8 cellular contexts compared by ENCODE assay signal in genomic region chr6:20213271-20213798, GRCh38. TPM values are rescaled to one million over a fixed set of nuclear protein-coding genes. Genes with fewer than 3 reads are reported as not detected.
DNase-seq lines count a peak whose midpoint lies in the region; ATAC-seq and TF ChIP-seq lines count a peak whose summit lies in the region.

No MANE protein-coding gene starts in this region.

- DNase-seq in Caki2 (ENCODE audit: low read depth): peak; percentile 26
- peak; percentile 57 for DNase-seq in MV-4-11 (lab: John Stamatoyannopoulos, UW)
- peak; percentile 2 to 7 for DNase-seq in cardiac fibroblast (ENCODE audit: low read depth in 2 of 2)
- DNase-seq in naive thymus-derived CD4-positive, alpha-beta T cell: no peak
- DNase-seq in NCI-H1092 treated with DMSO at 0.1 percent for 48 hours (lab: John Stamatoyannopoulos, UW): no peak

- no peak for ATAC-seq in naive thymus-derived CD4-positive, alpha-beta T cell
- ATAC-seq in GM21367 (IDR thresholded peaks at IDR 0.05; ENCODE audit: unreplicated experiment) (no peak), HG03095 (IDR thresholded peaks at IDR 0.05; ENCODE audit: unreplicated experiment) (no peak), GM21526 (IDR thresholded peaks at IDR 0.05; ENCODE audit: low FRiP score, unreplicated experiment) (no peak)

- CTCF ChIA-PET in naive thymus-derived CD4-positive, alpha-beta T cell (lab: Charles Lee): interaction anchor here (1.3 kb wide), 1 partner anchor 315 kb away, joined by 3 read pairs; no protein-coding TSS in a partner anchor

- in situ Hi-C loops in Caki2 (cut with HindIII; ENCODE audit: low pct_unique_long_range_greater_than_20kb, low sequenced_read_pairs): no loop called here

- POLR2A ChIA-PET in naive thymus-derived CD4-positive, alpha-beta T cell (lab: Charles Lee): interaction anchor here (0.6 to 1.1 kb wide), 2 partner anchors 11 to 107 kb away, joined by 3 to 4 read pairs; no protein-coding TSS in a partner anchor

- no peak for TF ChIP-seq CTCF in cardiac fibroblast (IDR thresholded peaks at IDR 0.05; ENCODE audit: low read depth, low read length)

- peaks cover 11 to 20% of the 10 kb centered on the region in 2 donors for H3K4me1 ChIP-seq in naive thymus-derived CD4-positive, alpha-beta T cell (ENCODE audit: control insufficient read depth in 2 of 2, insufficient read depth in 2 of 2, low read length in 2 of 2)

- H3K27me3 ChIP-seq in naive thymus-derived CD4-positive, alpha-beta T cell (ENCODE audit: control insufficient read depth in 2 of 2, insufficient read depth in 2 of 2, low read length in 2 of 2): no peaks in the 10 kb centered on the region

- peak overlapping the region in 1 of 2 donors; percentile 81 for H3K4me3 ChIP-seq in cardiac fibroblast (replicated peaks in 1 of 2; ENCODE audit: low read depth in 2 of 2, low read length in 2 of 2)
- peak overlapping the region; percentile 73 for H3K4me3 ChIP-seq in naive thymus-derived CD4-positive, alpha-beta T cell (ENCODE audit: low read length)

- no peaks in the 10 kb centered on the region for H3K9me3 ChIP-seq in naive thymus-derived CD4-positive, alpha-beta T cell (ENCODE audit: control insufficient read depth in 2 of 3, low read length in 3 of 3)

- H3K27me3 Mint-ChIP-seq in naive thymus-derived CD4-positive, alpha-beta T cell: peaks cover 0 to 5% (median 0%) of the 10 kb centered on the region in 5 donors

- peak overlapping the region; percentile 56 to 94 (median 90) for H3K27ac Mint-ChIP-seq in naive thymus-derived CD4-positive, alpha-beta T cell

- H3K36me3 ChIP-seq in naive thymus-derived CD4-positive, alpha-beta T cell (ENCODE audit: control insufficient read depth in 2 of 3, insufficient read depth in 3 of 3, low read length in 3 of 3): no peaks in the 10 kb centered on the region

- H3K4me1 Mint-ChIP-seq in naive thymus-derived CD4-positive, alpha-beta T cell: peaks cover 18 to 41% (median 27%) of the 10 kb centered on the region in 7 donors

- peak overlapping the region; percentile 82 to 99 (median 96) for H3K4me3 Mint-ChIP-seq in naive thymus-derived CD4-positive, alpha-beta T cell

- peak overlapping the region; percentile 62 for H3K27ac ChIP-seq in naive thymus-derived CD4-positive, alpha-beta T cell (ENCODE audit: low read depth, low read length)

- H3K36me3 Mint-ChIP-seq in naive thymus-derived CD4-positive, alpha-beta T cell: no peaks in the 10 kb centered on the region

- intact Hi-C loops in naive thymus-derived CD4-positive, alpha-beta T cell (cut with micrococcal nuclease): loop anchor here (2.0 to 5.0 kb wide), 6 partner anchors 77 to 1379 kb away; partner anchors contain the start of genes CDKAL1 (in 1 of the 2) and SOX4 (in 1 of the 2)

- no peaks in the 10 kb centered on the region for H3K9me3 Mint-ChIP-seq in naive thymus-derived CD4-positive, alpha-beta T cell

RNA-seq across cellular contexts. Expression of gene MBOAT1, which starts 1.1 kb away (rescaled TPM):
- 13.3 and 14.7 TPM in 2 replicates for total RNA-seq in Caki2 (2014; rRNA removed; shearing (Covaris generic); ENCODE audit: low replicate concordance)
- total RNA-seq in naive thymus-derived CD4-positive, alpha-beta T cell: 10 to 100 TPM in 3 of 5 experiments, 1 to 10 TPM in 2; 6.2 to 24.7 (median 10.0) TPM
- 1 to 10 TPM in 1 of 2 donors, under 1 TPM in 1; 0.84 to 1.0 TPM for polyA plus RNA-seq in naive thymus-derived CD4-positive, alpha-beta T cell

Comparison
In these comparisons a context has a peak if more than half of its experiments do, and no peak if none do; other contexts are left out.
1. DNase-seq: peak in Caki2 (single experiment), MV-4-11 (single experiment) and cardiac fibroblast (2 of 2); none in naive thymus-derived CD4-positive, alpha-beta T cell (0 of 9) and NCI-H1092 treated with DMSO at 0.1 percent for 48 hours (single experiment).